1 cellular context compared by ENCODE assay signal in the genomic region with DNA sequence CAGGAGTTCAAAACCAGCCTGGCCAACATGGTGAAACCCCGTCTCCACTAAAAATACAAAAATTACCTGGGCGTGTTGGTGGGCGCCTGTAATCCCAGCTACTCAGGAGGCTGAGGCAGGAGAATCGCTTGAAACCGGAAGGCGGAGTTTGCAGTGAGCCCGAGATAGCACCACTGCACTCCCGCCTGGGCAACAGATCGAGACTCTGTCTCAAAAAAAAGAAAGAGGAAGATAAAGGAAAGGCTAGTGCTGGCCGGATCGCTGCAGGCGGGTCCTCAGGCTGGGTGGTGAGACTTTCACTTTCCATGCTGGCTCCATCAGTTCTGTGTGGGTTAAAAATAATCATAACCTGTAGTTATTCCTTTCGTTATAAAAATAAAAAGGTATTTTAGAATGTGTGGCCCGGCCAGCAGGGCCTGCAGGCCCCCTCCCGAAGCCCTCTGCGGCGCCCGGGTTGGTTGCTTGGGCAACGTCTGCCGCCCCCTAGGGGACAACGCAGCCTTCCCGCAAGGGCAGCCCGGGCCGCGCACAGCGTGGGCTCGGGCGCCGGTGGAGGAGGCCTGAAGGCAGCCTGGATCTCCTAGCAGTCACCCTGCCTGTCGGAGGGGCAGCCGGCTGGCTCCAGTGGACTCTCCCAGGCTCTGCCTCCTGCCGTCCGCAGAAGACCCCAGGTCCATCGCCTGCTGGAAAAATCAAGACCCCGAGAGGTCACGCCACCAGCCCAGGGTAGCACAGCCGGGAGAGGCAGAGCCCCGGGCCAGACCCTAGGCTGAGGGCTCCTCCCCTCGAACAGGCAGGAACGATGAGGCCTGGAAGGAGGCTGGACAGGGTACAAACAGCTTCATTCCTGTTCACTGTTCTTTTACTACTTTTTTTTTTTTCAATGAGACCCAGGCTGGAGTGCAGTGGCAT.
TF ChIP-seq lines count a peak whose summit lies in the region.

No MANE protein-coding gene starts in this region.

TF ChIP-seq in HepG2, 621 proteins besides CTCF, POLR2A, EP300 and RAD21 (continued from another document):
- TF ChIP-seq, protein P1, sequence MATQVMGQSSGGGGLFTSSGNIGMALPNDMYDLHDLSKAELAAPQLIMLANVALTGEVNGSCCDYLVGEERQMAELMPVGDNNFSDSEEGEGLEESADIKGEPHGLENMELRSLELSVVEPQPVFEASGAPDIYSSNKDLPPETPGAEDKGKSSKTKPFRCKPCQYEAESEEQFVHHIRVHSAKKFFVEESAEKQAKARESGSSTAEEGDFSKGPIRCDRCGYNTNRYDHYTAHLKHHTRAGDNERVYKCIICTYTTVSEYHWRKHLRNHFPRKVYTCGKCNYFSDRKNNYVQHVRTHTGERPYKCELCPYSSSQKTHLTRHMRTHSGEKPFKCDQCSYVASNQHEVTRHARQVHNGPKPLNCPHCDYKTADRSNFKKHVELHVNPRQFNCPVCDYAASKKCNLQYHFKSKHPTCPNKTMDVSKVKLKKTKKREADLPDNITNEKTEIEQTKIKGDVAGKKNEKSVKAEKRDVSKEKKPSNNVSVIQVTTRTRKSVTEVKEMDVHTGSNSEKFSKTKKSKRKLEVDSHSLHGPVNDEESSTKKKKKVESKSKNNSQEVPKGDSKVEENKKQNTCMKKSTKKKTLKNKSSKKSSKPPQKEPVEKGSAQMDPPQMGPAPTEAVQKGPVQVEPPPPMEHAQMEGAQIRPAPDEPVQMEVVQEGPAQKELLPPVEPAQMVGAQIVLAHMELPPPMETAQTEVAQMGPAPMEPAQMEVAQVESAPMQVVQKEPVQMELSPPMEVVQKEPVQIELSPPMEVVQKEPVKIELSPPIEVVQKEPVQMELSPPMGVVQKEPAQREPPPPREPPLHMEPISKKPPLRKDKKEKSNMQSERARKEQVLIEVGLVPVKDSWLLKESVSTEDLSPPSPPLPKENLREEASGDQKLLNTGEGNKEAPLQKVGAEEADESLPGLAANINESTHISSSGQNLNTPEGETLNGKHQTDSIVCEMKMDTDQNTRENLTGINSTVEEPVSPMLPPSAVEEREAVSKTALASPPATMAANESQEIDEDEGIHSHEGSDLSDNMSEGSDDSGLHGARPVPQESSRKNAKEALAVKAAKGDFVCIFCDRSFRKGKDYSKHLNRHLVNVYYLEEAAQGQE (IDR thresholded peaks at IDR 0.05; ENCODE audit: borderline replicate concordance in 1 of 2, low read depth in 1 of 2, low read length in 2 of 2), result no peak
- TF ChIP-seq, protein P2, sequence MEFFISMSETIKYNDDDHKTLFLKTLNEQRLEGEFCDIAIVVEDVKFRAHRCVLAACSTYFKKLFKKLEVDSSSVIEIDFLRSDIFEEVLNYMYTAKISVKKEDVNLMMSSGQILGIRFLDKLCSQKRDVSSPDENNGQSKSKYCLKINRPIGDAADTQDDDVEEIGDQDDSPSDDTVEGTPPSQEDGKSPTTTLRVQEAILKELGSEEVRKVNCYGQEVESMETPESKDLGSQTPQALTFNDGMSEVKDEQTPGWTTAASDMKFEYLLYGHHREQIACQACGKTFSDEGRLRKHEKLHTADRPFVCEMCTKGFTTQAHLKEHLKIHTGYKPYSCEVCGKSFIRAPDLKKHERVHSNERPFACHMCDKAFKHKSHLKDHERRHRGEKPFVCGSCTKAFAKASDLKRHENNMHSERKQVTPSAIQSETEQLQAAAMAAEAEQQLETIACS (CRISPR knock-in tag; IDR thresholded peaks at IDR 0.05), result no peak
- TF ChIP-seq HNRNPL (IDR thresholded peaks at IDR 0.05; ENCODE audit: low read depth, low read length) (0 out of 2 replicates have a peak, but pooled peaks have one; percentile 40), ZNF253 (CRISPR knock-in tag; IDR thresholded peaks at IDR 0.05; ENCODE audit: borderline replicate concordance) (no peak)
- TF ChIP-seq, protein P3, sequence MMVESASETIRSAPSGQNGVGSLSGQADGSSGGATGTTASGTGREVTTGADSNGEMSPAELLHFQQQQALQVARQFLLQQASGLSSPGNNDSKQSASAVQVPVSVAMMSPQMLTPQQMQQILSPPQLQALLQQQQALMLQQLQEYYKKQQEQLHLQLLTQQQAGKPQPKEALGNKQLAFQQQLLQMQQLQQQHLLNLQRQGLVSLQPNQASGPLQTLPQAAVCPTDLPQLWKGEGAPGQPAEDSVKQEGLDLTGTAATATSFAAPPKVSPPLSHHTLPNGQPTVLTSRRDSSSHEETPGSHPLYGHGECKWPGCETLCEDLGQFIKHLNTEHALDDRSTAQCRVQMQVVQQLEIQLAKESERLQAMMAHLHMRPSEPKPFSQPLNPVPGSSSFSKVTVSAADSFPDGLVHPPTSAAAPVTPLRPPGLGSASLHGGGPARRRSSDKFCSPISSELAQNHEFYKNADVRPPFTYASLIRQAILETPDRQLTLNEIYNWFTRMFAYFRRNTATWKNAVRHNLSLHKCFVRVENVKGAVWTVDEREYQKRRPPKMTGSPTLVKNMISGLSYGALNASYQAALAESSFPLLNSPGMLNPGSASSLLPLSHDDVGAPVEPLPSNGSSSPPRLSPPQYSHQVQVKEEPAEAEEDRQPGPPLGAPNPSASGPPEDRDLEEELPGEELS (CRISPR knock-in tag; IDR thresholded peaks at IDR 0.05), result no peak
- TF ChIP-seq, protein P4, sequence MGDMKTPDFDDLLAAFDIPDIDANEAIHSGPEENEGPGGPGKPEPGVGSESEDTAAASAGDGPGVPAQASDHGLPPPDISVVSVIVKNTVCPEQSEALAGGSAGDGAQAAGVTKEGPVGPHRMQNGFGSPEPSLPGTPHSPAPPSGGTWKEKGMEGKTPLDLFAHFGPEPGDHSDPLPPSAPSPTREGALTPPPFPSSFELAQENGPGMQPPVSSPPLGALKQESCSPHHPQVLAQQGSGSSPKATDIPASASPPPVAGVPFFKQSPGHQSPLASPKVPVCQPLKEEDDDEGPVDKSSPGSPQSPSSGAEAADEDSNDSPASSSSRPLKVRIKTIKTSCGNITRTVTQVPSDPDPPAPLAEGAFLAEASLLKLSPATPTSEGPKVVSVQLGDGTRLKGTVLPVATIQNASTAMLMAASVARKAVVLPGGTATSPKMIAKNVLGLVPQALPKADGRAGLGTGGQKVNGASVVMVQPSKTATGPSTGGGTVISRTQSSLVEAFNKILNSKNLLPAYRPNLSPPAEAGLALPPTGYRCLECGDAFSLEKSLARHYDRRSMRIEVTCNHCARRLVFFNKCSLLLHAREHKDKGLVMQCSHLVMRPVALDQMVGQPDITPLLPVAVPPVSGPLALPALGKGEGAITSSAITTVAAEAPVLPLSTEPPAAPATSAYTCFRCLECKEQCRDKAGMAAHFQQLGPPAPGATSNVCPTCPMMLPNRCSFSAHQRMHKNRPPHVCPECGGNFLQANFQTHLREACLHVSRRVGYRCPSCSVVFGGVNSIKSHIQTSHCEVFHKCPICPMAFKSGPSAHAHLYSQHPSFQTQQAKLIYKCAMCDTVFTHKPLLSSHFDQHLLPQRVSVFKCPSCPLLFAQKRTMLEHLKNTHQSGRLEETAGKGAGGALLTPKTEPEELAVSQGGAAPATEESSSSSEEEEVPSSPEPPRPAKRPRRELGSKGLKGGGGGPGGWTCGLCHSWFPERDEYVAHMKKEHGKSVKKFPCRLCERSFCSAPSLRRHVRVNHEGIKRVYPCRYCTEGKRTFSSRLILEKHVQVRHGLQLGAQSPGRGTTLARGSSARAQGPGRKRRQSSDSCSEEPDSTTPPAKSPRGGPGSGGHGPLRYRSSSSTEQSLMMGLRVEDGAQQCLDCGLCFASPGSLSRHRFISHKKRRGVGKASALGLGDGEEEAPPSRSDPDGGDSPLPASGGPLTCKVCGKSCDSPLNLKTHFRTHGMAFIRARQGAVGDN (CRISPR knock-in tag; IDR thresholded peaks at IDR 0.05), result peak; percentile 84
